Comparison of ENCODE assay signal across 1 cellular context in genomic region chr6:90177544-90178293, GRCh38.
TF ChIP-seq lines count a peak whose summit lies in the region.

No MANE protein-coding gene starts in this region.

TF ChIP-seq in IMR-90, 13 proteins besides CTCF, POLR2A, EP300 and RAD21 (continued from another document):
- TF ChIP-seq USF2 (IDR thresholded peaks at IDR 0.05; ENCODE audit: low read depth, low read length) (no peak), CEBPB (IDR thresholded peaks at IDR 0.05; ENCODE audit: low read depth, low read length) (no peak), BHLHE40 (IDR thresholded peaks at IDR 0.05; ENCODE audit: low read depth, low read length) (no peak), CHD1 (IDR thresholded peaks at IDR 0.05; ENCODE audit: low read depth, low read length) (no peak), RCOR1 (IDR thresholded peaks at IDR 0.05; ENCODE audit: insufficient replicate concordance, low read length) (no peak), RFX5 (IDR thresholded peaks at IDR 0.05; ENCODE audit: low read depth, low read length) (no peak), MAZ (IDR thresholded peaks at IDR 0.05; ENCODE audit: borderline replicate concordance, low read depth, low read length) (no peak)
